13 cellular contexts compared by ENCODE assay signal in the genomic region with DNA sequence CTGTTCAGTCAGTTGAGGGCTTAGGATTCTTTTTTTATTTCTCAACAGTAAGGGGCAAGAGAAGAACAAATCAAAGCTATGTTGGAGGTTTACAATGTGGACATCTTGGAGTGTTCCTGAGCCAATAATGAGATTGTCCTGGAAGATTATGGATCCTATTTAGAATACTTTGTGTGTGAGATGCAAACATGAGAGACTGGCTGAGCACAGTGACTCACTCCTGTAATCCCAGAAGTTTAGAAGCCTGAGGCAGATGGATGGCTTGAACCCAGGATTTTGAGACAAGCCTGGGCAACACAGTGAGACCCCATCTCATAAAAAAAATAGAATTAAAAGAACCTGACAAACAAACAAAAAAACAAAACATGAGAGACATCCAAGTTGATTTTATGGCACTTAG.
"Had no signal": no experiment of that assay in that cellular context is flagged by ENCODE, and none has a peak within 500 bp of the region (broad histone marks: within the 10 kb centered on the region; RNA-seq: fewer than 3 reads in every experiment).

No MANE protein-coding gene starts in this region.

- H3K36me3 ChIP-seq: ovary had no signal

- H3K36me3 Mint-ChIP-seq: activated CD8-positive, alpha-beta memory T cell treated with anti-CD3 and anti-CD28 coated beads, Interleukin-2, amount 10 ng/mL, durations not matched to agents 7 days and 5 days; activated naive CD8-positive, alpha-beta T cell treated with anti-CD3 and anti-CD28 coated beads for 36 hours; memory B cell had no signal

- H3K27me3 Mint-ChIP-seq: activated naive CD8-positive, alpha-beta T cell treated with anti-CD3 and anti-CD28 coated beads for 36 hours; stimulated activated naive CD8-positive, alpha-beta T cell treated with anti-CD3 and anti-CD28 coated beads, Interleukin-15, Interleukin-2, amounts not matched to agents 100 ng/mL and 50 ng/mL, for 24 hours had no signal

- H3K9me3 Mint-ChIP-seq: activated T-cell treated with anti-CD3 and anti-CD28 coated beads, Interleukin-2, amount 50 U/mL, for 4 hours; stimulated activated naive CD8-positive, alpha-beta T cell treated with anti-CD3 and anti-CD28 coated beads, Interleukin-15, Interleukin-2, amounts not matched to agents 100 ng/mL and 50 ng/mL, for 24 hours had no signal

- DNase-seq: activated CD4-positive, alpha-beta T cell treated with anti-CD3 and anti-CD28 coated beads for 1 hour; activated CD4-positive, alpha-beta T cell treated with anti-CD3 and anti-CD28 coated beads, Interleukin-2, amount 50 U/mL, for 48 hours; activated CD8-positive, alpha-beta memory T cell treated with anti-CD3 and anti-CD28 coated beads, Interleukin-2, amount 10 ng/mL, durations not matched to agents 7 days and 5 days; activated effector memory CD4-positive, alpha-beta T cell treated with anti-CD3 and anti-CD28 coated beads, Interleukin-2, amount 50 U/mL, for 16 hours; activated naive CD8-positive, alpha-beta T cell treated with anti-CD3 and anti-CD28 coated beads for 36 hours; activated T-cell treated with anti-CD3 and anti-CD28 coated beads, Interleukin-2, amount 50 U/mL, for 4 hours; ovary; stimulated activated CD4-positive, alpha-beta T cell treated with anti-CD3 and anti-CD28 coated beads, Interleukin-4, amount 100 ng/mL, for 24 hours; testis had no signal

- FAIRE-seq: colon had no signal

- H3K9me3 ChIP-seq: ovary, testis had no signal

- ATAC-seq: activated CD8-positive, alpha-beta memory T cell treated with anti-CD3 and anti-CD28 coated beads, Interleukin-2, amount 10 ng/mL, durations not matched to agents 7 days and 5 days; activated T-cell treated with anti-CD3 and anti-CD28 coated beads, Interleukin-2, amount 50 U/mL, for 4 hours; left lobe of liver had no signal

- H3K4me1 Mint-ChIP-seq: activated CD8-positive, alpha-beta memory T cell treated with anti-CD3 and anti-CD28 coated beads, Interleukin-2, amount 10 ng/mL, durations not matched to agents 7 days and 5 days; activated naive CD8-positive, alpha-beta T cell treated with anti-CD3 and anti-CD28 coated beads for 36 hours; memory B cell had no signal

- H3K27ac Mint-ChIP-seq: activated CD8-positive, alpha-beta memory T cell treated with anti-CD3 and anti-CD28 coated beads, Interleukin-2, amount 10 ng/mL, durations not matched to agents 7 days and 5 days; activated naive CD8-positive, alpha-beta T cell treated with anti-CD3 and anti-CD28 coated beads for 36 hours; memory B cell; stimulated activated naive CD8-positive, alpha-beta T cell treated with anti-CD3 and anti-CD28 coated beads, Interleukin-15, Interleukin-2, amounts not matched to agents 100 ng/mL and 50 ng/mL, for 24 hours had no signal

- H3K4me1 ChIP-seq: testis had no signal

- H3K4me3 ChIP-seq: ovary, testis had no signal

- H3K27ac ChIP-seq: ovary, testis had no signal

- H3K4me3 Mint-ChIP-seq: activated CD8-positive, alpha-beta memory T cell treated with anti-CD3 and anti-CD28 coated beads, Interleukin-2, amount 10 ng/mL, durations not matched to agents 7 days and 5 days; activated naive CD8-positive, alpha-beta T cell treated with anti-CD3 and anti-CD28 coated beads for 36 hours; activated T-cell treated with anti-CD3 and anti-CD28 coated beads, Interleukin-2, amount 50 U/mL, for 4 hours; memory B cell; stimulated activated naive CD8-positive, alpha-beta T cell treated with anti-CD3 and anti-CD28 coated beads, Interleukin-15, Interleukin-2, amounts not matched to agents 100 ng/mL and 50 ng/mL, for 24 hours had no signal

- H3K27me3 ChIP-seq: ovary, testis had no signal
